ENCODE assay signal across 20 cellular contexts in the genomic region with DNA sequence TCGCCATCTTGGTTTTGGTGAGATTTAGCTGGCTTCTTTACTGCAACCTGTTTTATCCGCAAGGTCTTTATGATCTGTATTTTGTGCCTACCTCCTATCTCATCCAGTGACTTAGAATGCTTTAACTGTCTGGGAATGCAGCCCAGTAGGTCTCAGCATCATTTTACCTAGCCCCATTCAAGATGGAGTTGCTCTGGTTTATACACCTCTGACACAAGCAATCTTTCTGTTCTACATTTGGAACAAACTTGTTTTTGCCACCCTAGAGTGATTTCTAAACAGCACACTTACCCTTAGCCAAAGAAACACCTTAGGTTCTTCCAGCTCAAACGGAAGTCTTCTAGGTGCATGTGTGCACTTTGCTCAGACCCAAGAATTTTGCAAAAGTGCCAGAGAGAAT.
A peak's percentile ranks its signal among the peaks of the same experiment; 100 is the strongest.
DNase-seq lines count a peak whose midpoint lies in the region; ATAC-seq, FAIRE-seq and TF ChIP-seq lines count a peak whose summit lies in the region.
"Had no signal": no experiment of that assay in that cellular context is flagged by ENCODE, and none has a peak within 500 bp of the region (broad histone marks: within the 10 kb centered on the region; RNA-seq: fewer than 3 reads in every experiment).

No MANE protein-coding gene starts in this region.

- H3K4me3 ChIP-seq in GM23338 (no peak overlapping the region), Karpas-422 (ENCODE audit: low read length) (no peak overlapping the region), H1 (ENCODE audit: extremely low read depth in 1 of 4, insufficient read depth in 2 of 4, low read depth in 3 of 4, low read length in 4 of 4) (no peak overlapping the region)
- H3K4me3 ChIP-seq: BLaER1 had no signal

- peak overlapping the region; percentile 62; the same call in 1 of the 2 replicates for H2BK20ac ChIP-seq in H1 (ENCODE audit: low read length)

- H3K14ac ChIP-seq in H1 (ENCODE audit: insufficient read length) = no peak overlapping the region

- 88% methylated on average over 3 of the region's 3 CpGs; no CpG with 5 or more reads in 1 of the 2 experiments for WGBS in H1 (ENCODE audit: extremely low coverage in 1 of 2, insufficient coverage in 1 of 2, insufficient read length in 1 of 2, insufficient replicate concordance in 2 of 2, low coverage in 1 of 2, low lambda C conversion rate in 2 of 2, missing lambda C conversion rate in 1 of 2), 2 experiments

- H3F3A ChIP-seq in GM23338 (replicated peaks; ENCODE audit: low read depth) = no peaks in the 10 kb centered on the region

- no peak overlapping the region for H3K56ac ChIP-seq in H1 (replicated peaks; ENCODE audit: insufficient read length, low read depth, low read length)

- no peaks in the 10 kb centered on the region for H3K27me3 ChIP-seq in GM23338 (ENCODE audit: insufficient read depth)
- no peaks in the 10 kb centered on the region for H3K27me3 ChIP-seq in Karpas-422 (ENCODE audit: low read length)
- H3K27me3 ChIP-seq in H1 (replicated peaks in 1 of 4; ENCODE audit: control insufficient read depth in 3 of 4, extremely low read depth in 1 of 4, insufficient read depth in 3 of 4, low read length in 3 of 4) = peaks cover 0 to 2% (median 0%) of the 10 kb centered on the region in 4 experiments; a peak in 1 of 7 replicates
- H3K27me3 ChIP-seq: BLaER1 had no signal

- no peak for TF ChIP-seq CTCF in GM23338 (conservative IDR thresholded peaks at IDR 0.05; ENCODE audit: low read depth in 2 of 2)
- TF ChIP-seq CTCF in H1 (IDR thresholded peaks at IDR 0.05; ENCODE audit: control extremely low read depth in 1 of 3, insufficient read depth in 1 of 3, low read depth in 1 of 3, low read length in 3 of 3) = no peak

- no peaks in the 10 kb centered on the region; the same call in 1 of the 2 replicates for H3K23me2 ChIP-seq in H1 (ENCODE audit: low read depth, low read length)

- DNase-seq in GM23338 (ENCODE audit: low spot score) (no peak), Karpas-422 (peak; percentile 16), H1 (ENCODE audit: low read depth in 1 of 2, low spot score in 2 of 2) (no peak), GM12892 (ENCODE audit: insufficient read length) (no peak)
- no peak for DNase-seq in activated T-cell treated with anti-CD3 and anti-CD28 coated beads, Interleukin-2, amount 50 U/mL, for 48 hours
- DNase-seq: Caco-2; CD4-positive, CD25-positive, alpha-beta regulatory T cell; CD8-positive, alpha-beta T cell; DMS153; DND-41; GOT3; HCEC 1CT had no signal

- no peak overlapping the region for H3K23ac ChIP-seq in H1 (ENCODE audit: insufficient read length)

- H3K4me1 Mint-ChIP-seq in GM23338 = peaks cover 21% of the 10 kb centered on the region
- H3K4me1 Mint-ChIP-seq: B cell; CD4-positive, CD25-positive, alpha-beta regulatory T cell had no signal

- no peak overlapping the region for H4K5ac ChIP-seq in H1 (ENCODE audit: insufficient read length, low read depth, low read length)

- peak overlapping the region; percentile 45; the same call in 1 of the 2 replicates for H2BK5ac ChIP-seq in H1 (ENCODE audit: low read depth, low read length)

- TF ChIP-seq EP300 in H1 (IDR thresholded peaks at IDR 0.05; ENCODE audit: borderline replicate concordance in 1 of 2, low read depth in 2 of 2, low read length in 2 of 2) = no peak

- no peak overlapping the region; the same call in 1 of the 2 replicates for H2AFZ ChIP-seq in GM23338
- no peak overlapping the region for H2AFZ ChIP-seq in Karpas-422 (ENCODE audit: low read length)
- H2AFZ ChIP-seq in H1 (ENCODE audit: low read length) = no peak overlapping the region; the same call in 1 of the 2 replicates

- no peak overlapping the region for H2BK120ac ChIP-seq in H1 (replicated peaks; ENCODE audit: low read depth, low read length)

- CTCF ChIA-PET in H1 (lab: Charles Lee; ENCODE audit: partially characterized antibody) = no interaction called here

- H3K18ac ChIP-seq in H1 (ENCODE audit: extremely low read depth, low read length) = no peak overlapping the region

- no peak overlapping the region for H2AK5ac ChIP-seq in H1 (ENCODE audit: low read depth, low read length)

- H4K91ac ChIP-seq in H1 (replicated peaks; ENCODE audit: insufficient read length, low read length) = no peak overlapping the region

- peaks cover 2% of the 10 kb centered on the region for H3K27me3 Mint-ChIP-seq in GM23338 (ENCODE audit: insufficient read depth, low read depth, poor library complexity)

- H3K27ac ChIP-seq in GM23338 (ENCODE audit: low read depth) = peak overlapping the region; percentile 22; the same call in 1 of the 2 replicates
- H3K27ac ChIP-seq in Karpas-422 (ENCODE audit: low read length) = no peak overlapping the region
- H3K27ac ChIP-seq in H1 (ENCODE audit: low read depth, low read length) = no peak overlapping the region
- H3K27ac ChIP-seq: 22Rv1, BLaER1, C4-2B had no signal

- no peaks in the 10 kb centered on the region for H3K79me2 ChIP-seq in GM23338 (replicated peaks; ENCODE audit: insufficient read depth)
- H3K79me2 ChIP-seq in Karpas-422 (ENCODE audit: low read length) = no peaks in the 10 kb centered on the region
- no peaks in the 10 kb centered on the region for H3K79me2 ChIP-seq in H1 (ENCODE audit: control insufficient read depth in 1 of 2, insufficient read depth in 2 of 2, low read length in 2 of 2)

- H3K79me1 ChIP-seq in H1 (ENCODE audit: low read depth, low read length) = no peaks in the 10 kb centered on the region

- H2BK12ac ChIP-seq in H1 (ENCODE audit: low read depth, low read length) = no peak overlapping the region

- no peak overlapping the region for H4K8ac ChIP-seq in H1 (ENCODE audit: extremely low read depth, insufficient read depth, low read length)

- POLR2A ChIA-PET in H1 (lab: Charles Lee; ENCODE audit: partially characterized antibody) = interaction anchor here (0.7 to 1.8 kb wide), 2 partner anchors 8 to 12 kb away, joined by 3 to 6 read pairs; no protein-coding TSS in a partner anchor

- TF ChIP-seq POLR2A in H1 (IDR thresholded peaks at IDR 0.05; ENCODE audit: control extremely low read depth in 1 of 2, low read depth in 2 of 2, low read length in 2 of 2) (no peak), GM12892 (IDR thresholded peaks at IDR 0.05; ENCODE audit: low read depth, low read length) (no peak)

- peaks cover 16% of the 10 kb centered on the region for H3K9me2 ChIP-seq in GM23338 (ENCODE audit: insufficient read depth)
- 0 out of 2 replicates have a peak, but pooled peaks cover 4% of the 10 kb centered on the region for H3K9me2 ChIP-seq in Karpas-422 (replicated peaks; ENCODE audit: insufficient read depth, low read length)

- FAIRE-seq in H1 (lab: Jason Lieb, UNC) = peak; percentile 19
- FAIRE-seq in GM12892 (lab: Jason Lieb, UNC) = no peak
- FAIRE-seq: A204.1, G401.6, GM19239 had no signal

- no peaks in the 10 kb centered on the region for H3K36me3 ChIP-seq in GM23338 (ENCODE audit: insufficient read depth)
- no peaks in the 10 kb centered on the region for H3K36me3 ChIP-seq in Karpas-422 (ENCODE audit: insufficient read depth, low read length)
- H3K36me3 ChIP-seq in H1 (ENCODE audit: control insufficient read depth in 2 of 4, insufficient read depth in 4 of 4, low read length in 3 of 4) = no peaks in the 10 kb centered on the region
- H3K36me3 ChIP-seq: BLaER1 had no signal

- H3K9me3 Mint-ChIP-seq in GM23338 = peaks cover 21% of the 10 kb centered on the region

- peaks cover 9% of the 10 kb centered on the region for H3K36me3 Mint-ChIP-seq in GM23338 (ENCODE audit: low read depth)
- H3K36me3 Mint-ChIP-seq: CD4-positive, CD25-positive, alpha-beta regulatory T cell; CD8-positive, alpha-beta T cell had no signal

- H2BK15ac ChIP-seq in H1 (ENCODE audit: low read length) = no peak overlapping the region

- no peaks in the 10 kb centered on the region for H4K20me1 ChIP-seq in GM23338 (replicated peaks; ENCODE audit: insufficient read depth)
- H4K20me1 ChIP-seq in Karpas-422 (ENCODE audit: insufficient read depth, low read depth, low read length) = no peaks in the 10 kb centered on the region
- no peaks in the 10 kb centered on the region for H4K20me1 ChIP-seq in H1 (replicated peaks in 1 of 2; ENCODE audit: control insufficient read depth in 1 of 2, insufficient read depth in 2 of 2, low read length in 2 of 2)
- H4K20me1 ChIP-seq: BLaER1 had no signal

- H3K4me3 Mint-ChIP-seq in GM23338 = no peak overlapping the region
- H3K4me3 Mint-ChIP-seq: B cell; CD4-positive, CD25-positive, alpha-beta regulatory T cell; CD8-positive, alpha-beta T cell had no signal

- H3K4ac ChIP-seq in H1 (replicated peaks; ENCODE audit: insufficient read length, low read depth, low read length) = no peak overlapping the region

- H3K27ac Mint-ChIP-seq in GM23338 = peak overlapping the region; percentile 95
- H3K27ac Mint-ChIP-seq: B cell; CD4-positive, CD25-positive, alpha-beta regulatory T cell; CD8-positive, alpha-beta T cell had no signal

- H3K9me3 ChIP-seq in Karpas-422 (ENCODE audit: low read length) (no peaks in the 10 kb centered on the region; the same call in 1 of the 2 replicates), H1 (ENCODE audit: insufficient read depth in 2 of 2, low read depth in 1 of 2, low read length in 1 of 2) (0 out of 4 replicates have a peak, but pooled peaks cover 0 to 2% of the 10 kb centered on the region in 2 experiments)
- H3K9me3 ChIP-seq: BLaER1, Caco-2 had no signal

- peaks cover 23% of the 10 kb centered on the region for H3K4me1 ChIP-seq in GM23338 (ENCODE audit: insufficient read depth)
- no peaks in the 10 kb centered on the region for H3K4me1 ChIP-seq in Karpas-422 (ENCODE audit: low read length)
- H3K4me1 ChIP-seq in H1 (replicated peaks in 1 of 4; ENCODE audit: control insufficient read depth in 3 of 4, insufficient read depth in 4 of 4, low read length in 3 of 4) = peaks cover 0 to 6% (median 0%) of the 10 kb centered on the region in 4 experiments; a peak in 1 of 7 replicates
- H3K4me1 ChIP-seq: BLaER1, Caco-2 had no signal

- no peak overlapping the region for H3K9ac ChIP-seq in Karpas-422 (ENCODE audit: low read length)
- no peak overlapping the region for H3K9ac ChIP-seq in H1 (replicated peaks in 1 of 4; ENCODE audit: extremely low read depth in 1 of 4, low read depth in 3 of 4, low read length in 3 of 4)
- H3K9ac ChIP-seq: BLaER1 had no signal

- ATAC-seq in GM23338 = no peak
- no peak for ATAC-seq in GM21367 (IDR thresholded peaks at IDR 0.05; ENCODE audit: unreplicated experiment)
- ATAC-seq: CD8-positive, alpha-beta T cell had no signal

- 0 out of 2 replicates have a peak overlapping the region, but pooled peaks have one; percentile 32 for H3K4me2 ChIP-seq in GM23338
- H3K4me2 ChIP-seq in Karpas-422 (ENCODE audit: low read depth, low read length, poor library complexity, severe bottlenecking) = no peak overlapping the region
- H3K4me2 ChIP-seq in H1 (ENCODE audit: insufficient read depth in 1 of 2, low read depth in 2 of 2, low read length in 2 of 2) = no peak overlapping the region
- H3K4me2 ChIP-seq: BLaER1 had no signal

- no peak for TF ChIP-seq RAD21 in H1 (IDR thresholded peaks at IDR 0.05 in 1 of 2, conservative IDR thresholded peaks at IDR 0.05 in 1 of 2; ENCODE audit: low read depth in 2 of 2, low read length in 2 of 2)

TF ChIP-seq in GM23338, 12 proteins besides CTCF, POLR2A, EP300 and RAD21 (continues in another document):
- TF ChIP-seq STAT1 (IDR thresholded peaks at IDR 0.05; ENCODE audit: unreplicated experiment) = no peak
